Comparison of ENCODE assay signal across 1 cellular context in the genomic region with DNA sequence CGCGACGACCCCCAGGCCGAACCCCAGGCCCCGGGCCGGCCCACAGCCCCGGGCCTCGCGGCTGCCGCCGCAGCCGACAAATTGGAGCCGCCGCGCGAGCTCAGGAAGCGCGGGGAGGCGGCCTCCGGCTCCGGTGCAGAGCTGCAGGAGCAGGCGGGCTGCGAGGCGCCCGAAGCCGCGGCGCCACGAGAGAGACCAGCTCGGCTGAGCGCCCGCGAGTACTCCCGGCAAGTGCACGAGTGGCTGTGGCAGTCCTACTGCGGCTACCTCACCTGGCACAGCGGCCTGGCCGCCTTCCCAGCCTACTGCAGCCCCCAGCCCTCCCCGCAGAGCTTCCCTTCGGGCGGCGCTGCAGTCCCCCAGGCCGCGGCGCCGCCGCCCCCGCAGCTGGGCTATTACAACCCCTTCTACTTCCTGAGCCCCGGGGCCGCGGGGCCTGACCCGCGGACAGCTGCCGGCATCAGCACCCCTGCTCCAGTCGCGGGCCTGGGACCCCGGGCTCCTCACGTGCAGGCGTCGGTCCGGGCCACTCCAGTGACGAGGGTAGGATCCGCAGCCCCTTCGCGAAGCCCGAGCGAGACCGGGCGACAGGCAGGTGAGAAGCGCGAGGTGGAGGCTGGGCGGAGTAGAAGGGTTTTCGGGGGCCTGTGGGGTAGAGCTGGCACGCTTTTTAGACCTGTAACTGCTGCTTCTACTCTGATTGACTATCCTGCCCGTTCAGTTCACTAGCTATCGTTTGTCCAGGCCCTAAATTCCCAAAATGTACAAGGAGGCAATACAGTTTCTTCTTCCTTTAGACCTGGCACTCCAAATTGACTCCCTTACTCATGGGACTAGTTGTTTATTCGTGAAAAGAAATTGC.
TF ChIP-seq lines count a peak whose summit lies in the region.

No MANE protein-coding gene starts in this region.

TF ChIP-seq in K562, 482 proteins besides CTCF, POLR2A, EP300 and RAD21 (continued from another document and continues in another):
- no peak for TF ChIP-seq CCAR2 (IDR thresholded peaks at IDR 0.05; ENCODE audit: low read depth, low read length)
- TF ChIP-seq YY1 (IDR thresholded peaks at IDR 0.05; ENCODE audit: borderline replicate concordance in 1 of 3, control insufficient read depth in 1 of 3, extremely low read depth in 1 of 3, insufficient read depth in 3 of 3, insufficient read length in 1 of 3, insufficient replicate concordance in 2 of 3, low read depth in 1 of 3, low read length in 2 of 3), result no peak
- TF ChIP-seq GTF2E2 (tag; IDR thresholded peaks at IDR 0.05), result no peak
- TF ChIP-seq SMARCB1 (IDR thresholded peaks at IDR 0.05; ENCODE audit: insufficient read length, low read depth), result no peak
- TF ChIP-seq, protein P1, sequence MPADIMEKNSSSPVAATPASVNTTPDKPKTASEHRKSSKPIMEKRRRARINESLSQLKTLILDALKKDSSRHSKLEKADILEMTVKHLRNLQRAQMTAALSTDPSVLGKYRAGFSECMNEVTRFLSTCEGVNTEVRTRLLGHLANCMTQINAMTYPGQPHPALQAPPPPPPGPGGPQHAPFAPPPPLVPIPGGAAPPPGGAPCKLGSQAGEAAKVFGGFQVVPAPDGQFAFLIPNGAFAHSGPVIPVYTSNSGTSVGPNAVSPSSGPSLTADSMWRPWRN (IDR thresholded peaks at IDR 0.05; ENCODE audit: low read depth), result no peak
- TF ChIP-seq HIVEP1 (CRISPR knock-in tag; IDR thresholded peaks at IDR 0.05), result no peak
- TF ChIP-seq, protein P2, sequence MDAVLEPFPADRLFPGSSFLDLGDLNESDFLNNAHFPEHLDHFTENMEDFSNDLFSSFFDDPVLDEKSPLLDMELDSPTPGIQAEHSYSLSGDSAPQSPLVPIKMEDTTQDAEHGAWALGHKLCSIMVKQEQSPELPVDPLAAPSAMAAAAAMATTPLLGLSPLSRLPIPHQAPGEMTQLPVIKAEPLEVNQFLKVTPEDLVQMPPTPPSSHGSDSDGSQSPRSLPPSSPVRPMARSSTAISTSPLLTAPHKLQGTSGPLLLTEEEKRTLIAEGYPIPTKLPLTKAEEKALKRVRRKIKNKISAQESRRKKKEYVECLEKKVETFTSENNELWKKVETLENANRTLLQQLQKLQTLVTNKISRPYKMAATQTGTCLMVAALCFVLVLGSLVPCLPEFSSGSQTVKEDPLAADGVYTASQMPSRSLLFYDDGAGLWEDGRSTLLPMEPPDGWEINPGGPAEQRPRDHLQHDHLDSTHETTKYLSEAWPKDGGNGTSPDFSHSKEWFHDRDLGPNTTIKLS (IDR thresholded peaks at IDR 0.05; ENCODE audit: borderline replicate concordance, low read depth), result peak; percentile 18; the same call in 1 of the 2 replicates
- peak; percentile 63 for TF ChIP-seq SAP30 (IDR thresholded peaks at IDR 0.05; ENCODE audit: borderline replicate concordance, insufficient read depth, low read depth, low read length, poor library complexity, severe bottlenecking)
- peak; percentile 88; the same call in 1 of the 2 replicates for TF ChIP-seq ZBTB7A (IDR thresholded peaks at IDR 0.05; ENCODE audit: borderline replicate concordance, control insufficient read depth, low read depth, low read length)
- TF ChIP-seq, protein P3, sequence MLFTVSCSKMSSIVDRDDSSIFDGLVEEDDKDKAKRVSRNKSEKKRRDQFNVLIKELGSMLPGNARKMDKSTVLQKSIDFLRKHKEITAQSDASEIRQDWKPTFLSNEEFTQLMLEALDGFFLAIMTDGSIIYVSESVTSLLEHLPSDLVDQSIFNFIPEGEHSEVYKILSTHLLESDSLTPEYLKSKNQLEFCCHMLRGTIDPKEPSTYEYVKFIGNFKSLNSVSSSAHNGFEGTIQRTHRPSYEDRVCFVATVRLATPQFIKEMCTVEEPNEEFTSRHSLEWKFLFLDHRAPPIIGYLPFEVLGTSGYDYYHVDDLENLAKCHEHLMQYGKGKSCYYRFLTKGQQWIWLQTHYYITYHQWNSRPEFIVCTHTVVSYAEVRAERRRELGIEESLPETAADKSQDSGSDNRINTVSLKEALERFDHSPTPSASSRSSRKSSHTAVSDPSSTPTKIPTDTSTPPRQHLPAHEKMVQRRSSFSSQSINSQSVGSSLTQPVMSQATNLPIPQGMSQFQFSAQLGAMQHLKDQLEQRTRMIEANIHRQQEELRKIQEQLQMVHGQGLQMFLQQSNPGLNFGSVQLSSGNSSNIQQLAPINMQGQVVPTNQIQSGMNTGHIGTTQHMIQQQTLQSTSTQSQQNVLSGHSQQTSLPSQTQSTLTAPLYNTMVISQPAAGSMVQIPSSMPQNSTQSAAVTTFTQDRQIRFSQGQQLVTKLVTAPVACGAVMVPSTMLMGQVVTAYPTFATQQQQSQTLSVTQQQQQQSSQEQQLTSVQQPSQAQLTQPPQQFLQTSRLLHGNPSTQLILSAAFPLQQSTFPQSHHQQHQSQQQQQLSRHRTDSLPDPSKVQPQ (CRISPR knock-in tag; IDR thresholded peaks at IDR 0.05; ENCODE audit: borderline replicate concordance), result no peak
- TF ChIP-seq KDM4B (IDR thresholded peaks at IDR 0.05; ENCODE audit: borderline replicate concordance in 2 of 2, low read depth in 1 of 2), result no peak
- TF ChIP-seq ZNF668 (CRISPR knock-in tag; IDR thresholded peaks at IDR 0.05), result no peak
- no peak for TF ChIP-seq C11orf30 (IDR thresholded peaks at IDR 0.05; ENCODE audit: low read depth)
- no peak for TF ChIP-seq POLR2AphosphoS2 (IDR thresholded peaks at IDR 0.05; ENCODE audit: low read length)
- TF ChIP-seq SIX5 (IDR thresholded peaks at IDR 0.05; ENCODE audit: borderline replicate concordance in 1 of 2, insufficient read depth in 1 of 2, low read depth in 1 of 2, low read length in 2 of 2), result no peak
- TF ChIP-seq, protein P4, sequence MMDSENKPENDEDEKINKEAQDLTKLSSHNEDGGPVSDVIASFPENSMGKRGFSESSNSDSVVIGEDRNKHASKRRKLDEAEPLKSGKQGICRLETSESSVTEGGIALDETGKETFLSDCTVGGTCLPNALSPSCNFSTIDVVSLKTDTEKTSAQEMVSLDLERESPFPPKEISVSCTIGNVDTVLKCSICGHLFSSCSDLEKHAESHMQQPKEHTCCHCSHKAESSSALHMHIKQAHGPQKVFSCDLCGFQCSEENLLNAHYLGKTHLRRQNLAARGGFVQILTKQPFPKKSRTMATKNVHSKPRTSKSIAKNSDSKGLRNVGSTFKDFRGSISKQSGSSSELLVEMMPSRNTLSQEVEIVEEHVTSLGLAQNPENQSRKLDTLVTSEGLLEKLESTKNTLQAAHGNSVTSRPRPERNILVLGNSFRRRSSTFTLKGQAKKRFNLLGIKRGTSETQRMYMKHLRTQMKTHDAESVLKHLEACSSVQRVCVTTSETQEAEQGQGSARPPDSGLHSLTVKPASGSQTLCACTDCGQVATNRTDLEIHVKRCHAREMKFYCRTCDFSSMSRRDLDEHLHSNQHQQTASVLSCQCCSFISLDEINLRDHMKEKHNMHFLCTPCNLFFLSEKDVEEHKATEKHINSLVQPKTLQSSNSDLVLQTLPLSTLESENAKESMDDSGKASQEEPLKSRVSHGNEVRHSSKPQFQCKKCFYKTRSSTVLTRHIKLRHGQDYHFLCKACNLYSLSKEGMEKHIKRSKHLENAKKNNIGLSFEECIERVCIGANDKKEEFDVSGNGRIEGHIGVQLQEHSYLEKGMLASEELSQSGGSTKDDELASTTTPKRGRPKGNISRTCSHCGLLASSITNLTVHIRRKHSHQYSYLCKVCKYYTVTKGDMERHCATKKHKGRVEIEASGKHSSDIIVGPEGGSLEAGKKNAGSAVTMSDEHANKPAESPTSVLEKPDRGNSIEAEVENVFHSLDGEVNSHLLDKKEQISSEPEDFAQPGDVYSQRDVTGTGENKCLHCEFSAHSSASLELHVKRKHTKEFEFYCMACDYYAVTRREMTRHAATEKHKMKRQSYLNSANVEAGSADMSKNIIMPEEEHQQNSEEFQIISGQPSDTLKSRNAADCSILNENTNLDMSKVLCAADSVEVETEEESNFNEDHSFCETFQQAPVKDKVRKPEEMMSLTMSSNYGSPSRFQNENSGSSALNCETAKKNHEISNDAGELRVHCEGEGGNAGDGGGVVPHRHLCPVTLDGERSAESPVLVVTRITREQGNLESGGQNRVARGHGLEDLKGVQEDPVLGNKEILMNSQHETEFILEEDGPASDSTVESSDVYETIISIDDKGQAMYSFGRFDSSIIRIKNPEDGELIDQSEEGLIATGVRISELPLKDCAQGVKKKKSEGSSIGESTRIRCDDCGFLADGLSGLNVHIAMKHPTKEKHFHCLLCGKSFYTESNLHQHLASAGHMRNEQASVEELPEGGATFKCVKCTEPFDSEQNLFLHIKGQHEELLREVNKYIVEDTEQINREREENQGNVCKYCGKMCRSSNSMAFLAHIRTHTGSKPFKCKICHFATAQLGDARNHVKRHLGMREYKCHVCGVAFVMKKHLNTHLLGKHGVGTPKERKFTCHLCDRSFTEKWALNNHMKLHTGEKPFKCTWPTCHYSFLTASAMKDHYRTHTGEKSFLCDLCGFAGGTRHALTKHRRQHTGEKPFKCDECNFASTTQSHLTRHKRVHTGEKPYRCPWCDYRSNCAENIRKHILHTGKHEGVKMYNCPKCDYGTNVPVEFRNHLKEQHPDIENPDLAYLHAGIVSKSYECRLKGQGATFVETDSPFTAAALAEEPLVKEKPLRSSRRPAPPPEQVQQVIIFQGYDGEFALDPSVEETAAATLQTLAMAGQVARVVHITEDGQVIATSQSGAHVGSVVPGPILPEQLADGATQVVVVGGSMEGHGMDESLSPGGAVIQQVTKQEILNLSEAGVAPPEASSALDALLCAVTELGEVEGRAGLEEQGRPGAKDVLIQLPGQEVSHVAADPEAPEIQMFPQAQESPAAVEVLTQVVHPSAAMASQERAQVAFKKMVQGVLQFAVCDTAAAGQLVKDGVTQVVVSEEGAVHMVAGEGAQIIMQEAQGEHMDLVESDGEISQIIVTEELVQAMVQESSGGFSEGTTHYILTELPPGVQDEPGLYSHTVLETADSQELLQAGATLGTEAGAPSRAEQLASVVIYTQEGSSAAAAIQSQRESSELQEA (IDR thresholded peaks at IDR 0.05; ENCODE audit: low read depth), result no peak
- TF ChIP-seq CBX2 (IDR thresholded peaks at IDR 0.05; ENCODE audit: insufficient read depth, low read length, poor library complexity, severe bottlenecking), result no peak
- no peak for TF ChIP-seq ZNF12 (CRISPR knock-in tag; IDR thresholded peaks at IDR 0.05)
- no peak for TF ChIP-seq RUNX1 (IDR thresholded peaks at IDR 0.05; ENCODE audit: low read depth)
- no peak for TF ChIP-seq ZNF551 (CRISPR knock-in tag; IDR thresholded peaks at IDR 0.05)
- TF ChIP-seq ZNF699 (CRISPR knock-in tag; IDR thresholded peaks at IDR 0.05; ENCODE audit: insufficient replicate concordance), result no peak
- TF ChIP-seq HEY1 (CRISPR knock-in tag; IDR thresholded peaks at IDR 0.05; ENCODE audit: borderline replicate concordance), result no peak
- no peak for TF ChIP-seq ZNF3 (CRISPR knock-in tag; IDR thresholded peaks at IDR 0.05)
- no peak; the same call in 1 of the 2 replicates for TF ChIP-seq SUPT5H (IDR thresholded peaks at IDR 0.05)
- no peak for TF ChIP-seq SREBF2 (CRISPR knock-in tag; IDR thresholded peaks at IDR 0.05)
- TF ChIP-seq, protein P5, sequence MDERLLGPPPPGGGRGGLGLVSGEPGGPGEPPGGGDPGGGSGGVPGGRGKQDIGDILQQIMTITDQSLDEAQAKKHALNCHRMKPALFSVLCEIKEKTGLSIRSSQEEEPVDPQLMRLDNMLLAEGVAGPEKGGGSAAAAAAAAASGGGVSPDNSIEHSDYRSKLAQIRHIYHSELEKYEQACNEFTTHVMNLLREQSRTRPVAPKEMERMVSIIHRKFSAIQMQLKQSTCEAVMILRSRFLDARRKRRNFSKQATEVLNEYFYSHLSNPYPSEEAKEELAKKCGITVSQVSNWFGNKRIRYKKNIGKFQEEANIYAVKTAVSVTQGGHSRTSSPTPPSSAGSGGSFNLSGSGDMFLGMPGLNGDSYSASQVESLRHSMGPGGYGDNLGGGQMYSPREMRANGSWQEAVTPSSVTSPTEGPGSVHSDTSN (CRISPR knock-in tag; IDR thresholded peaks at IDR 0.05; ENCODE audit: low read depth), result no peak
- TF ChIP-seq, protein P5 (tag; conservative IDR thresholded peaks at IDR 0.05; ENCODE audit: low read depth), result no peak
- peak in 1 of 2 experiments; percentile 49; a peak in 2 of 4 replicates for TF ChIP-seq HDAC1 (IDR thresholded peaks at IDR 0.05)
- TF ChIP-seq SMAD4 (CRISPR knock-in tag; conservative IDR thresholded peaks at IDR 0.05), result no peak; the same call in 1 of the 2 replicates
- no peak for TF ChIP-seq NCOA6 (IDR thresholded peaks at IDR 0.05)
- TF ChIP-seq ARID2 (IDR thresholded peaks at IDR 0.05), result no peak
- no peak for TF ChIP-seq TOE1 (IDR thresholded peaks at IDR 0.05; ENCODE audit: borderline replicate concordance)
- TF ChIP-seq TOE1 (CRISPR knock-in tag; IDR thresholded peaks at IDR 0.05; ENCODE audit: borderline replicate concordance, low read depth), result no peak
- TF ChIP-seq, protein P6, sequence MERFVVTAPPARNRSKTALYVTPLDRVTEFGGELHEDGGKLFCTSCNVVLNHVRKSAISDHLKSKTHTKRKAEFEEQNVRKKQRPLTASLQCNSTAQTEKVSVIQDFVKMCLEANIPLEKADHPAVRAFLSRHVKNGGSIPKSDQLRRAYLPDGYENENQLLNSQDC (CRISPR knock-in tag; IDR thresholded peaks at IDR 0.05), result no peak
- TF ChIP-seq, protein P7, sequence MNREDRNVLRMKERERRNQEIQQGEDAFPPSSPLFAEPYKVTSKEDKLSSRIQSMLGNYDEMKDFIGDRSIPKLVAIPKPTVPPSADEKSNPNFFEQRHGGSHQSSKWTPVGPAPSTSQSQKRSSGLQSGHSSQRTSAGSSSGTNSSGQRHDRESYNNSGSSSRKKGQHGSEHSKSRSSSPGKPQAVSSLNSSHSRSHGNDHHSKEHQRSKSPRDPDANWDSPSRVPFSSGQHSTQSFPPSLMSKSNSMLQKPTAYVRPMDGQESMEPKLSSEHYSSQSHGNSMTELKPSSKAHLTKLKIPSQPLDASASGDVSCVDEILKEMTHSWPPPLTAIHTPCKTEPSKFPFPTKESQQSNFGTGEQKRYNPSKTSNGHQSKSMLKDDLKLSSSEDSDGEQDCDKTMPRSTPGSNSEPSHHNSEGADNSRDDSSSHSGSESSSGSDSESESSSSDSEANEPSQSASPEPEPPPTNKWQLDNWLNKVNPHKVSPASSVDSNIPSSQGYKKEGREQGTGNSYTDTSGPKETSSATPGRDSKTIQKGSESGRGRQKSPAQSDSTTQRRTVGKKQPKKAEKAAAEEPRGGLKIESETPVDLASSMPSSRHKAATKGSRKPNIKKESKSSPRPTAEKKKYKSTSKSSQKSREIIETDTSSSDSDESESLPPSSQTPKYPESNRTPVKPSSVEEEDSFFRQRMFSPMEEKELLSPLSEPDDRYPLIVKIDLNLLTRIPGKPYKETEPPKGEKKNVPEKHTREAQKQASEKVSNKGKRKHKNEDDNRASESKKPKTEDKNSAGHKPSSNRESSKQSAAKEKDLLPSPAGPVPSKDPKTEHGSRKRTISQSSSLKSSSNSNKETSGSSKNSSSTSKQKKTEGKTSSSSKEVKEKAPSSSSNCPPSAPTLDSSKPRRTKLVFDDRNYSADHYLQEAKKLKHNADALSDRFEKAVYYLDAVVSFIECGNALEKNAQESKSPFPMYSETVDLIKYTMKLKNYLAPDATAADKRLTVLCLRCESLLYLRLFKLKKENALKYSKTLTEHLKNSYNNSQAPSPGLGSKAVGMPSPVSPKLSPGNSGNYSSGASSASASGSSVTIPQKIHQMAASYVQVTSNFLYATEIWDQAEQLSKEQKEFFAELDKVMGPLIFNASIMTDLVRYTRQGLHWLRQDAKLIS (CRISPR knock-in tag; IDR thresholded peaks at IDR 0.05), result no peak
- TF ChIP-seq ZNF507 (tag; conservative IDR thresholded peaks at IDR 0.05), result no peak
- no peak for TF ChIP-seq TAF9B (IDR thresholded peaks at IDR 0.05; ENCODE audit: partially characterized antibody)
- no peak for TF ChIP-seq MEF2D (tag; conservative IDR thresholded peaks at IDR 0.05; ENCODE audit: low read depth)
